Comparison of ENCODE assay signal across 26 cellular contexts in the genomic region with DNA sequence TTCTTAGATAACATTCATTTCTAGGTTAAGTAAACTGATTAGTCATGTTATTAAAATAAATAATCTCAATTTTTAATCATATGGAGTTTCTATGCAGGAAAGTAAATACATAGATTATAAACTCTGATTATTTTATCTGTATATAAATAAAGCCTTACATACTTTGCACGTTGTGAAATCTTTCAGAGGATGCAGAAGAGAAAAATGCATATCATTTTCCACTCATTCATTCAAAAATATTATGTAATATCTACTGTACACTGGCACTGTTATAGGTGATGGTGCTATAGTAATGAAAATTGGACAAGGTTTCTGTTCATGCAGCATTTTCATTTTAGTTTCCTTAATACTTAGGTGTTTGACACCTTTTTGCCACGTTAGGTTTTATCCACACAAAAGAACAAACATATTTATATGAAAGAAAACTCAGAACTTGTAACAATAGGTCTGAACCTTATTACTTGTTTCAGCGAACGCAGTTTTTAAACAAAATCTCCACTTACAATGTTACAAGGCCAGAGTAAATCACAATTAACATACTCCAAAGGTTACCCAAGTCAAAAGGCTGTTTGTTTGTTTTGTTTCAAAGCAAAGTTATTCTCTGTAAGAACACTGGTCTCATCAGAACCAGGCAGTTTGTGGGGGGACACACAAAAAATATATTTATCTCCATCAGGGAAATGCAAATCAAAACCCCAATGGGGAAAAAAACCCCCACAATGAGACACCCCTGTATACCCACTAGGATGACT.
"Had no signal": no experiment of that assay in that cellular context is flagged by ENCODE, and none has a peak within 500 bp of the region (broad histone marks: within the 10 kb centered on the region; RNA-seq: fewer than 3 reads in every experiment).

No MANE protein-coding gene starts in this region.

- ATAC-seq: activated CD8-positive, alpha-beta memory T cell treated with anti-CD3 and anti-CD28 coated beads, Interleukin-2, amount 10 ng/mL, durations not matched to agents 7 days and 5 days; activated CD8-positive, alpha-beta T cell treated with anti-CD3 and anti-CD28 coated beads for 36 hours; heart right ventricle; stimulated activated naive CD8-positive, alpha-beta T cell treated with anti-CD3 and anti-CD28 coated beads, Interleukin-15, Interleukin-2, amounts not matched to agents 100 U/mL and 50 U/mL, for 24 hours had no signal

- H3K9me3 Mint-ChIP-seq: activated CD4-positive, alpha-beta T cell treated with anti-CD3 and anti-CD28 coated beads, Interleukin-2, amount 10 ng/mL, durations not matched to agents 7 days and 5 days; activated CD8-positive, alpha-beta T cell treated with anti-CD3 and anti-CD28 coated beads for 36 hours; activated T-helper 2 cell treated with anti-CD3 and anti-CD28 coated beads, Interferon-gamma antibody, Interleukin-2, Interleukin-4, amounts not matched to agents 10 μg/mL and 5 μg/mL and 100 μg/mL, durations not matched to agents 14 hours and 24 hours and 36 hours; endodermal cell; naive B cell; T-helper 2 cell treated with Interferon-gamma antibody and Interleukin-4, amounts not matched to agents 5 μg/mL and 100 μg/mL, for 36 hours had no signal

- H3K4me1 Mint-ChIP-seq: activated CD4-positive, alpha-beta T cell treated with anti-CD3 and anti-CD28 coated beads, Interleukin-2, amount 10 ng/mL, durations not matched to agents 7 days and 5 days; activated CD8-positive, alpha-beta memory T cell treated with anti-CD3 and anti-CD28 coated beads, Interleukin-2, amount 10 ng/mL, durations not matched to agents 7 days and 5 days; endodermal cell had no signal

- DNase-seq: activated CD4-positive, alpha-beta T cell treated with anti-CD3 and anti-CD28 coated beads, Interleukin-2, amount 10 ng/mL, durations not matched to agents 7 days and 5 days; activated CD4-positive, CD25-positive, alpha-beta regulatory T cell treated with anti-CD3 and anti-CD28 coated beads, Interleukin-2, amount 50 U/mL, for 72 hours; activated CD8-positive, alpha-beta memory T cell treated with anti-CD3 and anti-CD28 coated beads, Interleukin-2, amount 10 ng/mL, durations not matched to agents 7 days and 5 days; activated CD8-positive, alpha-beta T cell treated with anti-CD3 and anti-CD28 coated beads for 36 hours; activated naive CD4-positive, alpha-beta T cell; activated T-cell treated with anti-CD3 and anti-CD28 coated beads for 4 hours; amygdala; cerebellar nuclear complex; cortex of kidney; endodermal cell; foreskin fibroblast; heart right ventricle; kidney; naive B cell; nucleus accumbens; posterior cingulate gyrus; sigmoid colon; spleen; stimulated activated CD4-positive, alpha-beta T cell treated with anti-CD3 and anti-CD28 coated beads, Interleukin-4, amount 100 ng/mL, for 1 hour; stimulated activated naive CD8-positive, alpha-beta T cell treated with anti-CD3 and anti-CD28 coated beads, Interleukin-15, Interleukin-2, amounts not matched to agents 100 U/mL and 50 U/mL, for 24 hours; WERI-Rb-1 had no signal

- H3K27me3 ChIP-seq: heart right ventricle, sigmoid colon, spleen had no signal

- H3K4me3 ChIP-seq: heart right ventricle, lung, sigmoid colon, spleen had no signal

- H3K9me3 ChIP-seq: heart right ventricle, sigmoid colon, spleen had no signal

- FAIRE-seq: bronchial epithelial cell, kidney had no signal

- H3K27me3 Mint-ChIP-seq: activated CD4-positive, alpha-beta T cell treated with anti-CD3 and anti-CD28 coated beads, Interleukin-2, amount 10 ng/mL, durations not matched to agents 7 days and 5 days; activated CD8-positive, alpha-beta memory T cell treated with anti-CD3 and anti-CD28 coated beads, Interleukin-2, amount 10 ng/mL, durations not matched to agents 7 days and 5 days; activated CD8-positive, alpha-beta T cell treated with anti-CD3 and anti-CD28 coated beads for 36 hours; activated naive CD8-positive, alpha-beta T cell; naive B cell had no signal

- H3K4me1 ChIP-seq: heart right ventricle, sigmoid colon, spleen had no signal

- H3K27ac ChIP-seq: heart right ventricle, sigmoid colon, spleen, WERI-Rb-1 had no signal

- H3K4me3 Mint-ChIP-seq: activated CD4-positive, alpha-beta T cell treated with anti-CD3 and anti-CD28 coated beads, Interleukin-2, amount 10 ng/mL, durations not matched to agents 7 days and 5 days; activated CD8-positive, alpha-beta memory T cell treated with anti-CD3 and anti-CD28 coated beads, Interleukin-2, amount 10 ng/mL, durations not matched to agents 7 days and 5 days; activated CD8-positive, alpha-beta T cell treated with anti-CD3 and anti-CD28 coated beads for 36 hours; activated naive CD8-positive, alpha-beta T cell; endodermal cell; naive B cell; T-helper 2 cell treated with Interferon-gamma antibody and Interleukin-4, amounts not matched to agents 5 μg/mL and 100 μg/mL, for 36 hours had no signal

- H3K27ac Mint-ChIP-seq: activated CD4-positive, alpha-beta T cell treated with anti-CD3 and anti-CD28 coated beads, Interleukin-2, amount 10 ng/mL, durations not matched to agents 7 days and 5 days; activated CD8-positive, alpha-beta memory T cell treated with anti-CD3 and anti-CD28 coated beads, Interleukin-2, amount 10 ng/mL, durations not matched to agents 7 days and 5 days; activated CD8-positive, alpha-beta T cell treated with anti-CD3 and anti-CD28 coated beads for 36 hours; activated naive CD8-positive, alpha-beta T cell; activated T-helper 2 cell treated with anti-CD3 and anti-CD28 coated beads, Interferon-gamma antibody, Interleukin-2, Interleukin-4, amounts not matched to agents 10 μg/mL and 5 μg/mL and 100 μg/mL, durations not matched to agents 14 hours and 24 hours and 36 hours; endodermal cell; T-helper 2 cell treated with Interferon-gamma antibody and Interleukin-4, amounts not matched to agents 5 μg/mL and 100 μg/mL, for 36 hours had no signal
